ENCODE assay signal across 12 cellular contexts in the genomic region with DNA sequence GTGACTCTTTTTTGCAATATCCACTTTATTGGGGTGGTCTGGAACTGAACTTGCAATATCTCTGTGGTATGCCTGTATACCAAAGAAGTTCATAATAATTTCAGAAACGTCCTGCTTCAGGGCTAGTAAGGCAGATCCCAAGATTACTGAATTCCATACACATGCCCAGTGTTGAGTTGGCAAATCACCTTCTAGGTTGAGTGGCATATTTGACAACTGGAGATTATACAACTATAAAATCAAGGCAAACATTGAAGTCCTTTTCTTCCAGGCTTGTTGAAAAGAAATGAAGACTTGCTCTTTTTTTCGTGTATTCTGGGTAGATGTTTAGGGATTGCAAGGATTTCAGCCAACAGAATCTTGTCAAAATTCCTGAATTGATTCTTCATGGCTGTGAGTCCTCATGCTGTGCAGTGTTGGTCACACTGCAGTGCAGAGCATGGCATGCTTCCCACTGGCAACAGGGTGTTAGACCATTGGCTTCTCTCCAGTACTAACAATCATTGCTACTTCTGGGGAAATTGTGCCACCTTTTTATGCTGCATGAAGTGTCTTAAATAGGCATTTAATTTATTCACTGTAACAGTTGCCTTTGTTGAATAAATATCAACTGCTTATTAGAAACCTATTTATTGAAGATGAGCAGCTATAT.
DNase-seq lines count a peak whose midpoint lies in the region; ATAC-seq and TF ChIP-seq lines count a peak whose summit lies in the region.
"Had no signal": no experiment of that assay in that cellular context is flagged by ENCODE, and none has a peak within 500 bp of the region (broad histone marks: within the 10 kb centered on the region; RNA-seq: fewer than 3 reads in every experiment).

No MANE protein-coding gene starts in this region.

- H3K4me1 ChIP-seq in A673 (ENCODE audit: insufficient read depth, low read length, poor library complexity, severe bottlenecking), result peaks cover 39% of the 10 kb centered on the region
- H3K4me1 ChIP-seq in right cardiac atrium (ENCODE audit: control insufficient read depth, insufficient read depth, low read length), result no peaks in the 10 kb centered on the region
- no peaks in the 10 kb centered on the region for H3K4me1 ChIP-seq in Karpas-422 (ENCODE audit: low read length)

- H3K9ac ChIP-seq in SK-N-MC (ENCODE audit: insufficient read length), result no peak overlapping the region
- H3K9ac ChIP-seq in Karpas-422 (ENCODE audit: low read length), result no peak overlapping the region

- H3K4me1 Mint-ChIP-seq in activated CD8-positive, alpha-beta memory T cell treated with anti-CD3 and anti-CD28 coated beads, Interleukin-2, amount 10 ng/mL, durations not matched to agents 7 days and 5 days, result no peaks in the 10 kb centered on the region

- peaks cover 2% of the 10 kb centered on the region for H3K9me3 ChIP-seq in A673 (ENCODE audit: low read depth, low read length, poor library complexity, severe bottlenecking)
- H3K9me3 ChIP-seq in SK-N-MC (ENCODE audit: low read depth, low read length), result no peaks in the 10 kb centered on the region
- H3K9me3 ChIP-seq in right cardiac atrium (ENCODE audit: control insufficient read depth, low read length), result no peaks in the 10 kb centered on the region
- peaks cover 28% of the 10 kb centered on the region for H3K9me3 ChIP-seq in Karpas-422 (ENCODE audit: low read length)
- H3K9me3 ChIP-seq: ovary had no signal

- no peaks in the 10 kb centered on the region for H3K36me3 Mint-ChIP-seq in activated CD8-positive, alpha-beta memory T cell treated with anti-CD3 and anti-CD28 coated beads, Interleukin-2, amount 10 ng/mL, durations not matched to agents 7 days and 5 days

- CTCF ChIA-PET in A673 (lab: Charles Lee), result no interaction called here
- CTCF ChIA-PET in activated CD8-positive, alpha-beta memory T cell treated with anti-CD3 and anti-CD28 coated beads, Interleukin-2, amount 10 ng/mL, durations not matched to agents 7 days and 5 days (lab: Charles Lee), result no interaction called here

- intact Hi-C loops in A673 (cut with micrococcal nuclease; ENCODE audit: unreplicated experiment) (no loop called here), right cardiac atrium (cut with DNase I) (no loop called here)

- H3K27me3 Mint-ChIP-seq in activated CD8-positive, alpha-beta memory T cell treated with anti-CD3 and anti-CD28 coated beads, Interleukin-2, amount 10 ng/mL, durations not matched to agents 7 days and 5 days, result no peaks in the 10 kb centered on the region

- H3K27ac Mint-ChIP-seq in activated CD8-positive, alpha-beta memory T cell treated with anti-CD3 and anti-CD28 coated beads, Interleukin-2, amount 10 ng/mL, durations not matched to agents 7 days and 5 days, result no peak overlapping the region

- no peaks in the 10 kb centered on the region for H4K20me1 ChIP-seq in Karpas-422 (ENCODE audit: insufficient read depth, low read depth, low read length)

- no TSS peak for BruUV-seq in A673 (replicated peaks; lab: Mats Ljungman, UMichigan)

- H3K4me2 ChIP-seq in Karpas-422 (ENCODE audit: low read depth, low read length, poor library complexity, severe bottlenecking), result no peak overlapping the region

- H3K4me3 ChIP-seq in A673 (ENCODE audit: low read depth, low read length, poor library complexity, severe bottlenecking), result no peak overlapping the region
- H3K4me3 ChIP-seq in SK-N-MC, result no peak overlapping the region
- no peak overlapping the region for H3K4me3 ChIP-seq in right cardiac atrium (ENCODE audit: low read length)
- no peak overlapping the region for H3K4me3 ChIP-seq in Karpas-422 (ENCODE audit: low read length)
- H3K4me3 ChIP-seq: ovary had no signal

- no peak for TF ChIP-seq EP300 in Ishikawa (IDR thresholded peaks at IDR 0.05; ENCODE audit: borderline replicate concordance)

- peak; percentile 78 for DNase-seq in A673 (ENCODE audit: low spot score)
- no peak for DNase-seq in SK-N-MC (ENCODE audit: low read depth, low spot score)
- DNase-seq in right cardiac atrium, result peak; percentile 34 to 73 (median 62)
- no peak for DNase-seq in Karpas-422
- DNase-seq in activated CD8-positive, alpha-beta memory T cell treated with anti-CD3 and anti-CD28 coated beads, Interleukin-2, amount 10 ng/mL, durations not matched to agents 7 days and 5 days, result no peak
- no peak for DNase-seq in activated CD4-positive, alpha-beta T cell treated with anti-CD3 and anti-CD28 coated beads, Interleukin-2, amount 50 U/mL, for 1 hour
- DNase-seq in activated CD4-positive, alpha-beta T cell treated with anti-CD3 and anti-CD28 coated beads, Interleukin-2, amount 50 U/mL, for 48 hours, result no peak
- DNase-seq: hippocampal formation; mesendoderm; ovary; stimulated activated CD4-positive, alpha-beta T cell treated with anti-CD3 and anti-CD28 coated beads, Interleukin-2, amount 100 ng/mL, for 24 hours had no signal

- H3K9me3 Mint-ChIP-seq in activated CD8-positive, alpha-beta memory T cell treated with anti-CD3 and anti-CD28 coated beads, Interleukin-2, amount 10 ng/mL, durations not matched to agents 7 days and 5 days (ENCODE audit: low read depth), result peaks cover 2% of the 10 kb centered on the region

- no peak overlapping the region for H2AFZ ChIP-seq in Karpas-422 (ENCODE audit: low read length)

- H3K27me3 ChIP-seq in A673 (replicated peaks; ENCODE audit: insufficient read depth, low read depth, low read length, poor library complexity) (no peaks in the 10 kb centered on the region), right cardiac atrium (ENCODE audit: control insufficient read depth, insufficient read depth) (no peaks in the 10 kb centered on the region), Karpas-422 (ENCODE audit: low read length) (no peaks in the 10 kb centered on the region)
- H3K27me3 ChIP-seq: ovary had no signal

- ATAC-seq in right cardiac atrium, result peak; percentile 55 to 84
- no peak for ATAC-seq in activated CD8-positive, alpha-beta memory T cell treated with anti-CD3 and anti-CD28 coated beads, Interleukin-2, amount 10 ng/mL, durations not matched to agents 7 days and 5 days

- H3K4me3 Mint-ChIP-seq in activated CD8-positive, alpha-beta memory T cell treated with anti-CD3 and anti-CD28 coated beads, Interleukin-2, amount 10 ng/mL, durations not matched to agents 7 days and 5 days, result no peak overlapping the region

- no peak for TF ChIP-seq CTCF in A673 (conservative IDR thresholded peaks at IDR 0.05; ENCODE audit: low read depth, low read length)

- no peaks in the 10 kb centered on the region for H3K36me3 ChIP-seq in A673 (ENCODE audit: insufficient read depth, low read length, poor library complexity, severe bottlenecking)
- H3K36me3 ChIP-seq in SK-N-MC (ENCODE audit: insufficient read depth, low read length), result no peaks in the 10 kb centered on the region
- H3K36me3 ChIP-seq in Karpas-422 (ENCODE audit: insufficient read depth, low read length), result no peaks in the 10 kb centered on the region
- H3K36me3 ChIP-seq: ovary had no signal

- TF ChIP-seq RAD21 in Ishikawa (IDR thresholded peaks at IDR 0.05; ENCODE audit: low read depth), result no peak

- POLR2A ChIA-PET in A673 (lab: Charles Lee; ENCODE audit: low non-redundant PET), result no interaction called here

- no peaks in the 10 kb centered on the region for H3K79me2 ChIP-seq in Karpas-422 (ENCODE audit: low read length)

- no peaks in the 10 kb centered on the region for H3K9me2 ChIP-seq in Karpas-422 (replicated peaks; ENCODE audit: insufficient read depth, low read length)

- H3K27ac ChIP-seq in A673 (ENCODE audit: low read depth, low read length, poor library complexity, severe bottlenecking), result no peak overlapping the region
- H3K27ac ChIP-seq in SK-N-MC, result peak overlapping the region; percentile 38; the same call in 1 of the 2 replicates
- H3K27ac ChIP-seq in right cardiac atrium (ENCODE audit: low read length), result no peak overlapping the region
- no peak overlapping the region for H3K27ac ChIP-seq in Karpas-422 (ENCODE audit: low read length)
- H3K27ac ChIP-seq: ovary had no signal

- 30% methylated on average over 2 of the region's 2 CpGs for WGBS in right cardiac atrium

TF ChIP-seq in Ishikawa, 13 proteins besides CTCF, POLR2A, EP300 and RAD21 (continues in another document):
- no peak for TF ChIP-seq TAF1 (IDR thresholded peaks at IDR 0.05; ENCODE audit: low read depth)
- TF ChIP-seq EGR1 (IDR thresholded peaks at IDR 0.05), result no peak
- no peak for TF ChIP-seq ZBTB7A (IDR thresholded peaks at IDR 0.05; ENCODE audit: low read depth)
- peak; percentile 17; the same call in 1 of the 2 replicates for TF ChIP-seq TEAD4 (IDR thresholded peaks at IDR 0.05)
- peak; percentile 73 for TF ChIP-seq NFIC (IDR thresholded peaks at IDR 0.05)
- TF ChIP-seq CEBPB (IDR thresholded peaks at IDR 0.05), result no peak
- TF ChIP-seq, protein P1, sequence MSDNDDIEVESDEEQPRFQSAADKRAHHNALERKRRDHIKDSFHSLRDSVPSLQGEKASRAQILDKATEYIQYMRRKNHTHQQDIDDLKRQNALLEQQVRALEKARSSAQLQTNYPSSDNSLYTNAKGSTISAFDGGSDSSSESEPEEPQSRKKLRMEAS (IDR thresholded peaks at IDR 0.05), result peak; percentile 72
- TF ChIP-seq FOXM1 (IDR thresholded peaks at IDR 0.05; ENCODE audit: borderline replicate concordance, low read depth), result no peak
- TF ChIP-seq CREB1 (IDR thresholded peaks at IDR 0.05; ENCODE audit: low read depth), result no peak
- TF ChIP-seq USF1 (IDR thresholded peaks at IDR 0.05), result no peak
- no peak for TF ChIP-seq TCF12 (IDR thresholded peaks at IDR 0.05; ENCODE audit: low read depth)
- TF ChIP-seq YY1 (IDR thresholded peaks at IDR 0.05; ENCODE audit: low read depth), result no peak

Comparison
In these comparisons a context has a peak if more than half of its experiments do, and no peak if none do; other contexts are left out.
1. DNase-seq: peak in A673 (single experiment) and right cardiac atrium (3 of 3); none in SK-N-MC (single experiment), Karpas-422 (single experiment), activated CD8-positive, alpha-beta memory T cell treated with anti-CD3 and anti-CD28 coated beads, Interleukin-2, amount 10 ng/mL, durations not matched to agents 7 days and 5 days (single experiment), activated CD4-positive, alpha-beta T cell treated with anti-CD3 and anti-CD28 coated beads, Interleukin-2, amount 50 U/mL, for 1 hour (single experiment) and activated CD4-positive, alpha-beta T cell treated with anti-CD3 and anti-CD28 coated beads, Interleukin-2, amount 50 U/mL, for 48 hours (0 of 2).